11 cellular contexts compared by ENCODE assay signal in genomic region chr10:112915590-112916572, GRCh38. TPM values are rescaled to one million over a fixed set of nuclear protein-coding genes. Genes with fewer than 3 reads are reported as not detected.
DNase-seq lines count a peak whose midpoint lies in the region; ATAC-seq, FAIRE-seq and TF ChIP-seq lines count a peak whose summit lies in the region.
"Had no signal": no experiment of that assay in that cellular context is flagged by ENCODE, and none has a peak within 500 bp of the region (broad histone marks: within the 10 kb centered on the region; RNA-seq: fewer than 3 reads in every experiment).

No MANE protein-coding gene starts in this region.

- ATAC-seq in GM23338 (peak; percentile 95), HG03521 (IDR thresholded peaks at IDR 0.05; ENCODE audit: unreplicated experiment) (no peak), HG03280 (IDR thresholded peaks at IDR 0.05; ENCODE audit: unreplicated experiment) (no peak)

- no peaks in the 10 kb centered on the region for H3K9me3 Mint-ChIP-seq in GM23338

- no peak overlapping the region for H3K27ac Mint-ChIP-seq in GM23338

- no peaks in the 10 kb centered on the region for H3K36me3 Mint-ChIP-seq in GM23338 (ENCODE audit: low read depth)

- H3K4me1 Mint-ChIP-seq in GM23338: peaks cover 53% of the 10 kb centered on the region

- H2AFZ ChIP-seq in GM23338: no peak overlapping the region

- FAIRE-seq in small intestine (lab: Jason Lieb, UNC): no peak
- FAIRE-seq: endometrium had no signal

- WGBS in small intestine, 3 donors: 13 to 54% (median 31%) methylated on average over 11 of the region's 11 CpGs

- no peak overlapping the region for H3K27ac ChIP-seq in GM23338 (ENCODE audit: low read depth)
- no peak overlapping the region for H3K27ac ChIP-seq in RWPE1
- H3K27ac ChIP-seq in small intestine (ENCODE audit: low read depth in 1 of 2, low read length in 1 of 2): peak overlapping the region; percentile 75 to 94

- TF ChIP-seq CTCF in GM23338 (conservative IDR thresholded peaks at IDR 0.05; ENCODE audit: low read depth in 2 of 2): no peak
- TF ChIP-seq CTCF in RWPE1 (conservative IDR thresholded peaks at IDR 0.05; ENCODE audit: low read depth): no peak

- no peaks in the 10 kb centered on the region for H3K79me2 ChIP-seq in GM23338 (replicated peaks; ENCODE audit: insufficient read depth)

- no peak overlapping the region for H3K4me3 Mint-ChIP-seq in GM23338

- H3K9me2 ChIP-seq in GM23338 (ENCODE audit: insufficient read depth): no peaks in the 10 kb centered on the region

- H3K36me3 ChIP-seq in GM23338 (ENCODE audit: insufficient read depth) (no peaks in the 10 kb centered on the region), small intestine (ENCODE audit: control insufficient read depth in 2 of 2, insufficient read depth in 2 of 2, low read length in 2 of 2) (no peaks in the 10 kb centered on the region)

- no peak overlapping the region for H3K4me2 ChIP-seq in GM23338

- H3K27me3 Mint-ChIP-seq in GM23338 (ENCODE audit: insufficient read depth, low read depth, poor library complexity): peaks cover 29% of the 10 kb centered on the region

- H3K4me1 ChIP-seq in GM23338 (ENCODE audit: insufficient read depth): peaks cover 60% of the 10 kb centered on the region
- no peaks in the 10 kb centered on the region for H3K4me1 ChIP-seq in small intestine (ENCODE audit: control insufficient read depth in 2 of 2, insufficient read depth in 1 of 2, low read depth in 1 of 2, low read length in 1 of 2)

- H3K9me3 ChIP-seq in small intestine (ENCODE audit: control insufficient read depth, low read depth): no peaks in the 10 kb centered on the region

- 0 out of 2 replicates have a peak, but pooled peaks cover 6% of the 10 kb centered on the region for H3F3A ChIP-seq in GM23338 (replicated peaks; ENCODE audit: low read depth)

- H4K20me1 ChIP-seq in GM23338 (replicated peaks; ENCODE audit: insufficient read depth): peaks cover 4% of the 10 kb centered on the region

- H3K27me3 ChIP-seq in GM23338 (ENCODE audit: insufficient read depth) (peaks cover 86% of the 10 kb centered on the region), small intestine (ENCODE audit: control insufficient read depth in 2 of 2, insufficient read depth in 2 of 2, low read length in 2 of 2) (no peaks in the 10 kb centered on the region)

- POLR2A ChIA-PET in RWPE1 (lab: Yijun Ruan, JAX; ENCODE audit: low non-redundant PET): no interaction called here

- CTCF ChIA-PET in RWPE1 (lab: Yijun Ruan, JAX): interaction anchor here (1.0 to 1.1 kb wide), 3 partner anchors 8 to 469 kb away, joined by 3 to 6 read pairs (median 3); no protein-coding TSS in a partner anchor

- peak; percentile 74 for DNase-seq in GM23338 (ENCODE audit: low spot score)
- peak; percentile 78 for DNase-seq in RWPE1 (ENCODE audit: low spot score)
- peak; percentile 69 for DNase-seq in iPS-NIHi7 (ENCODE audit: extremely low spot score)
- DNase-seq in small intestine: peak; percentile 93
- no peak for DNase-seq in GM03348 (ENCODE audit: low spot score)
- no peak for DNase-seq in AML-193 (lab: John Stamatoyannopoulos, UW)
- DNase-seq: activated T-cell treated with anti-CD3 and anti-CD28 coated beads for 4 hours, NCI-H1105 had no signal

- H3K4me3 ChIP-seq in GM23338: no peak overlapping the region
- H3K4me3 ChIP-seq in small intestine (ENCODE audit: low read depth in 1 of 2, low read length in 2 of 2): no peak overlapping the region

TF ChIP-seq in GM23338, 12 proteins besides CTCF, POLR2A, EP300 and RAD21 (continues in another document):
- TF ChIP-seq REST (IDR thresholded peaks at IDR 0.05; ENCODE audit: unreplicated experiment) (no peak), ZNF462 (CRISPR knock-in tag; IDR thresholded peaks at IDR 0.05) (no peak), ZNF331 (CRISPR knock-in tag; IDR thresholded peaks at IDR 0.05; ENCODE audit: low read depth) (no peak), CREB1 (CRISPR knock-in tag; IDR thresholded peaks at IDR 0.05; ENCODE audit: low read depth) (no peak), POLR2AphosphoS5 (IDR thresholded peaks at IDR 0.05; ENCODE audit: low read depth) (no peak), ZNF114 (CRISPR knock-in tag; IDR thresholded peaks at IDR 0.05) (no peak), NANOG (IDR thresholded peaks at IDR 0.05; ENCODE audit: borderline replicate concordance) (no peak), JUNB (IDR thresholded peaks at IDR 0.05; ENCODE audit: unreplicated experiment) (no peak)

RNA-seq across cellular contexts. Expression of gene TCF7L2, which starts 34.2 kb away (rescaled TPM):
- total RNA-seq in GM23338 (2014; rRNA removed; shearing (Covaris generic)): 27.0 and 32.2 TPM in 2 replicates
- polyA plus RNA-seq in GM23338 (2016; fragmentation: Nextera tagmentation; extraction: Ambion mirVana) (80.8 and 89.7 TPM in 2 replicates), small intestine (10 to 100 TPM; 13.2 to 21.5 (median 16.2) TPM)

Comparison
In these comparisons a context has a peak if more than half of its experiments do, and no peak if none do; other contexts are left out.
1. DNase-seq: peak in GM23338 (single experiment), RWPE1 (single experiment), iPS-NIHi7 (single experiment) and small intestine (single experiment); none in GM03348 (single experiment) and AML-193 (0 of 2).
2. H3K27ac ChIP-seq: peak in small intestine (2 of 2); none in GM23338 (single experiment) and RWPE1 (single experiment).